ENCODE assay signal across 17 cellular contexts in the genomic region with DNA sequence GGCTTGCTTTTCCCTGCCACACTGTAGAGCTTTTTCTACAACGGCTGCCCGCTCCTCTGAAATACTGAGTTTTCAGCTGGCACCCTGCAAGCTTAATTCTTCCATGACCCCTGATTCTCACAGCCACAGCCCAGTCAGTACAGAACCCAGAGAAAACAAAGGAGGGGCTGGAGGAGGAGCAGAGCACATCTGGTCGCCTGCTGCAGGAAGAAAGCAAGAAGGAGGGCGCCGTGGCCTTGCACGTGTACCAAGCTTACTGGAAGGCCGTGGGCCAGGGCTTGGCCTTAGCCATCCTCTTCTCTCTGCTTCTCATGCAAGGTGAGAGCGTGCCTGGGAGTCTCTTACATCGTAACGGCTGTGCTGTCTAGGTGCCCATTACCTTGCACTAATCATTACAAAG. TPM values are rescaled to one million over a fixed set of nuclear protein-coding genes. Genes with fewer than 3 reads are reported as not detected.
DNase-seq lines count a peak whose midpoint lies in the region; TF ChIP-seq lines count a peak whose summit lies in the region.
"Had no signal": no experiment of that assay in that cellular context is flagged by ENCODE, and none has a peak within 500 bp of the region (broad histone marks: within the 10 kb centered on the region; RNA-seq: fewer than 3 reads in every experiment).

No MANE protein-coding gene starts in this region.

- H3K36me3 Mint-ChIP-seq in endothelial cell (ENCODE audit: low read depth, unreplicated experiment) (peaks cover 38% of the 10 kb centered on the region), nephron progenitor cell (ENCODE audit: low read depth) (peaks cover 15% of the 10 kb centered on the region)

- no peaks in the 10 kb centered on the region for H3K9me3 Mint-ChIP-seq in endothelial cell (ENCODE audit: unreplicated experiment)
- no peaks in the 10 kb centered on the region for H3K9me3 Mint-ChIP-seq in nephron progenitor cell
- H3K9me3 Mint-ChIP-seq: CD8-positive, alpha-beta memory T cell; GM23338 had no signal

- DNase-seq in AG08395 (ENCODE audit: low spot score) (peak; percentile 27), GM03348 (ENCODE audit: low spot score) (peak; percentile 25), endothelial cell (ENCODE audit: low spot score) (no peak), nephron progenitor cell (no peak), T-helper 9 cell (no peak), occipital lobe (lab: John Stamatoyannopoulos, UW) (no peak), Kasumi-1 (lab: John Stamatoyannopoulos, UW) (no peak)
- DNase-seq: Calu3; CD8-positive, alpha-beta memory T cell; HCEC 1CT; Karpas-422; NCI-H1694 treated with DMSO at 0.1 percent for 48 hours; NCI-H2081 treated with DMSO at 0.1 percent for 48 hours; NCI-H446; NCI-H526 treated with DMSO at 0.1 percent for 48 hours; Right ventricle myocardium superior had no signal

- TF ChIP-seq CTCF in endothelial cell (IDR thresholded peaks at IDR 0.05; ENCODE audit: unreplicated experiment) (no peak), nephron progenitor cell (IDR thresholded peaks at IDR 0.05) (no peak)

- peaks cover 3% of the 10 kb centered on the region for H3K27me3 Mint-ChIP-seq in endothelial cell (ENCODE audit: unreplicated experiment)
- H3K27me3 Mint-ChIP-seq in nephron progenitor cell (ENCODE audit: low read depth, poor library complexity) = peaks cover 4% of the 10 kb centered on the region
- H3K27me3 Mint-ChIP-seq: CD8-positive, alpha-beta memory T cell had no signal

- H3K4me1 Mint-ChIP-seq in endothelial cell (ENCODE audit: unreplicated experiment) (peaks cover 6% of the 10 kb centered on the region), nephron progenitor cell (peaks cover 5% of the 10 kb centered on the region)
- H3K4me1 Mint-ChIP-seq: CD8-positive, alpha-beta memory T cell; GM23338 had no signal

- peak overlapping the region; percentile 9 for H3K4me3 Mint-ChIP-seq in endothelial cell (ENCODE audit: unreplicated experiment)
- H3K4me3 Mint-ChIP-seq in nephron progenitor cell = no peak overlapping the region
- H3K4me3 Mint-ChIP-seq: CD8-positive, alpha-beta memory T cell; GM23338 had no signal

- no peak overlapping the region for H3K27ac Mint-ChIP-seq in endothelial cell (ENCODE audit: unreplicated experiment)
- peak overlapping the region; percentile 54 for H3K27ac Mint-ChIP-seq in nephron progenitor cell
- H3K27ac Mint-ChIP-seq: GM23338 had no signal

RNA-seq across cellular contexts. Expression of a gene that starts 11.3 kb away (rescaled TPM):
- total RNA-seq in endothelial cell (ENCODE audit: unreplicated experiment) (0.18 TPM), occipital lobe (7.3 TPM)

RNA-seq across cellular contexts. Expression of a gene that starts 16.7 kb away (rescaled TPM):
- total RNA-seq in endothelial cell (ENCODE audit: unreplicated experiment) (45.6 TPM), occipital lobe (22.0 TPM)

RNA-seq across cellular contexts. Expression of a gene that starts 33.3 kb away (rescaled TPM):
- total RNA-seq in endothelial cell (ENCODE audit: unreplicated experiment) = 41.8 TPM
- total RNA-seq in occipital lobe = 5.0 TPM

Comparison
In these comparisons a context has a peak if more than half of its experiments do, and no peak if none do; other contexts are left out.
1. DNase-seq: peak in AG08395 (single experiment) and GM03348 (single experiment); none in endothelial cell (single experiment), nephron progenitor cell (single experiment), T-helper 9 cell (single experiment), occipital lobe (single experiment) and Kasumi-1 (0 of 2).